In the genomic region with DNA sequence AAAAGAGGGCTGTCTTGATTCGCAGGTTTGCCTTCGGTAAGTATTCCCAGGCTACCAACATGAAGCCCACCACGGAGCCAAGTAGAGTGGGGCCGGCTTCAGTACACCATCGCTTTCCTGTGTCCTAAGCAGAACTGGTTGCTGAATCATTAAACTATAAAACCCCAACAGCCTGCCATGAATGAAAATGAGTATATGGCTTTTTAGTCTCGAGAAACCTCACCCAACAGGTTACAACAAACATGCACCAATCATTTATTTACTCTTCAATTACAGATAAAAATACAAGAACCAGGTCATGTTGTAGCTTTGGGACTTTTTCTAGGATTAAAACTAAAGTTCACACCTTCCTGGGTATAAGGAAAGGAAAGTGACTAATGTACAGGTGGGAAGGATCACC, we compare ENCODE assay signal across 17 cellular contexts. TPM values are rescaled to one million over a fixed set of nuclear protein-coding genes. Genes with fewer than 3 reads are reported as not detected.
"Had no signal": no experiment of that assay in that cellular context is flagged by ENCODE, and none has a peak within 500 bp of the region (broad histone marks: within the 10 kb centered on the region; RNA-seq: fewer than 3 reads in every experiment).

No MANE protein-coding gene starts in this region.

- DNase-seq: activated CD4-positive, alpha-beta T cell treated with anti-CD3 and anti-CD28 coated beads, Interleukin-2, amount 10 ng/mL, durations not matched to agents 7 days and 5 days; activated CD8-positive, alpha-beta memory T cell treated with anti-CD3 and anti-CD28 coated beads, Interleukin-2, amount 50 U/mL, for 48 hours; activated naive CD8-positive, alpha-beta T cell treated with anti-CD3 and anti-CD28 coated beads for 36 hours; activated T-cell treated with anti-CD3 and anti-CD28 coated beads, Interleukin-2, amount 50 U/mL, for 72 hours; amygdala; effector memory CD4-positive, alpha-beta T cell; foreskin melanocyte; head of caudate nucleus; mammary epithelial cell; nucleus accumbens; right cardiac atrium; spleen; stimulated activated naive CD8-positive, alpha-beta T cell treated with anti-CD3 and anti-CD28 coated beads, Interleukin-15, amount 100 ng/mL, for 72 hours; testis had no signal

- H3K9me3 ChIP-seq: spleen, testis had no signal

- H3K27ac ChIP-seq: spleen, testis had no signal

- H3K36me3 ChIP-seq: spleen had no signal

- ATAC-seq: activated T-cell treated with anti-CD3 and anti-CD28 coated beads, Interleukin-2, amount 50 U/mL, for 72 hours; natural killer cell treated with Interleukin-12 subunit alpha and Interleukin-12 subunit beta and Interleukin-15 and Interleukin-18, amount 100 ng/mL, for 72 hours; right cardiac atrium; stimulated activated naive CD8-positive, alpha-beta T cell treated with anti-CD3 and anti-CD28 coated beads, Interleukin-15, amount 100 ng/mL, for 72 hours had no signal

- H3K4me3 ChIP-seq: spleen, testis had no signal

- H3K27me3 ChIP-seq: testis had no signal

- H3K4me1 ChIP-seq: spleen, testis had no signal

RNA-seq across cellular contexts. Expression of a gene that starts 7.6 kb away (rescaled TPM):
- total RNA-seq: activated CD4-positive, alpha-beta T cell treated with anti-CD3 and anti-CD28 coated beads, Interleukin-2, amount 10 ng/mL, durations not matched to agents 7 days and 5 days; activated naive CD8-positive, alpha-beta T cell treated with anti-CD3 and anti-CD28 coated beads for 36 hours; activated T-cell treated with anti-CD3 and anti-CD28 coated beads, Interleukin-2, amount 50 U/mL, for 72 hours; mononuclear cell; natural killer cell treated with Interleukin-12 subunit alpha and Interleukin-12 subunit beta and Interleukin-15 and Interleukin-18, amount 100 ng/mL, for 72 hours; right cardiac atrium had no signal
- polyA plus RNA-seq: fibroblast of lung, mammary epithelial cell had no signal
